In genomic region chr2:217520361-217521010, GRCh38 we compare ENCODE assay signal across 31 cellular contexts.
A peak's percentile ranks its signal among the peaks of the same experiment; 100 is the strongest.
DNase-seq lines count a peak whose midpoint lies in the region; ATAC-seq and TF ChIP-seq lines count a peak whose summit lies in the region.
"Had no signal": no experiment of that assay in that cellular context is flagged by ENCODE, and none has a peak within 500 bp of the region (broad histone marks: within the 10 kb centered on the region; RNA-seq: fewer than 3 reads in every experiment).

No MANE protein-coding gene starts in this region.

- H3K27me3 ChIP-seq in mammary epithelial cell (ENCODE audit: insufficient read depth, low read length) (no peaks in the 10 kb centered on the region), testis (no peaks in the 10 kb centered on the region)
- H3K27me3 ChIP-seq: neutrophil, Peyer's patch had no signal

- no peaks in the 10 kb centered on the region for H3K79me2 ChIP-seq in mammary epithelial cell (ENCODE audit: insufficient read depth, low read length)

- no peak overlapping the region for H3K27ac Mint-ChIP-seq in MCF 10A (ENCODE audit: low read depth, unreplicated experiment)
- H3K27ac Mint-ChIP-seq: activated T-cell treated with anti-CD3 and anti-CD28 coated beads, Interleukin-2, amount 50 U/mL, for 72 hours; brain; CD8-positive, alpha-beta T cell; memory B cell; WTC11 had no signal

- peaks cover 12% of the 10 kb centered on the region for H3K27me3 Mint-ChIP-seq in MCF 10A (ENCODE audit: insufficient read depth, unreplicated experiment)
- H3K27me3 Mint-ChIP-seq: memory B cell had no signal

- H3K27ac ChIP-seq in mammary epithelial cell (ENCODE audit: insufficient read depth, low read depth, low read length) = no peak overlapping the region
- no peak overlapping the region for H3K27ac ChIP-seq in testis
- H3K27ac ChIP-seq: epithelial cell of prostate, neutrophil, Peyer's patch, psoas muscle had no signal

- no peak overlapping the region for H3K4me2 ChIP-seq in mammary epithelial cell (ENCODE audit: insufficient read depth, low read depth, low read length)

- H3K4me3 Mint-ChIP-seq in MCF 10A (ENCODE audit: unreplicated experiment) = no peak overlapping the region
- H3K4me3 Mint-ChIP-seq: activated T-cell treated with anti-CD3 and anti-CD28 coated beads, Interleukin-2, amount 50 U/mL, for 72 hours; brain; CD8-positive, alpha-beta T cell; memory B cell; WTC11 had no signal

- H3K36me3 Mint-ChIP-seq in MCF 10A (ENCODE audit: insufficient read depth, unreplicated experiment) = no peaks in the 10 kb centered on the region
- H3K36me3 Mint-ChIP-seq: brain; CD8-positive, alpha-beta T cell; memory B cell; WTC11 had no signal

- intact Hi-C loops in MCF 10A (cut with micrococcal nuclease) = no loop called here
- intact Hi-C loops in mammary epithelial cell (cut with micrococcal nuclease) = no loop called here
- intact Hi-C loops in testis (cut with DNase I; ENCODE audit: low total_unique reads) = no loop called here

- H3K9me3 Mint-ChIP-seq in MCF 10A (ENCODE audit: unreplicated experiment) = no peaks in the 10 kb centered on the region
- H3K9me3 Mint-ChIP-seq: activated T-cell treated with anti-CD3 and anti-CD28 coated beads, Interleukin-2, amount 50 U/mL, for 72 hours; brain; CD8-positive, alpha-beta T cell; memory B cell; WTC11 had no signal

- dilution Hi-C loops in mammary epithelial cell (cut with HindIII; ENCODE audit: low sequenced_read_pairs) = loop anchor here (25.0 kb wide), 1 partner anchor 358 kb away; no protein-coding TSS in a partner anchor

- DNase-seq in MCF 10A (ENCODE audit: unreplicated experiment) (peak; percentile 5), mammary epithelial cell (no peak), RPMI7951 (ENCODE audit: low read depth) (peak; percentile 83), foreskin fibroblast (peak; percentile 16 to 66), testis (no peak), GM10248 (ENCODE audit: extremely low spot score) (no peak)
- no peak for DNase-seq in activated CD8-positive, alpha-beta memory T cell treated with anti-CD3 and anti-CD28 coated beads for 24 hours
- DNase-seq: 8988T; activated CD4-positive, alpha-beta T cell treated with anti-CD3 and anti-CD28 coated beads, Interleukin-2, amount 50 U/mL, for 1 hour; activated naive CD4-positive, alpha-beta T cell; activated T-cell treated with anti-CD3 and anti-CD28 coated beads, Interleukin-2, amount 50 U/mL, for 72 hours; AML-193; CD8-positive, alpha-beta T cell; cerebellar nuclear complex; DMS153; effector CD4-positive, alpha-beta T cell; foreskin melanocyte; GDM1; NCI-H1105; NCI-H1930; NCI-H526 treated with DMSO at 0.1 percent for 48 hours; Peyer's patch; psoas muscle; SIG-M5; stimulated activated naive CD4-positive, alpha-beta T cell had no signal

- no peak overlapping the region for H3K9ac ChIP-seq in mammary epithelial cell (ENCODE audit: insufficient read depth, low read length)

- no peak for ATAC-seq in HG03280 (IDR thresholded peaks at IDR 0.05; ENCODE audit: unreplicated experiment)
- ATAC-seq: activated T-cell treated with anti-CD3 and anti-CD28 coated beads, Interleukin-2, amount 50 U/mL, for 72 hours; CD8-positive, alpha-beta T cell; psoas muscle; WTC11 had no signal

- BruUV-seq in MCF 10A (replicated peaks; lab: Mats Ljungman, UMichigan) = no TSS peak
- BruUV-seq in mammary epithelial cell (replicated peaks; lab: Mats Ljungman, UMichigan) = no TSS peak

- no peak for TF ChIP-seq POLR2A in testis (IDR thresholded peaks at IDR 0.05)

- POLR2A ChIA-PET in MCF 10A (lab: Yijun Ruan, JAX) = no interaction called here
- POLR2A ChIA-PET in GM10248 (lab: Yijun Ruan, JAX) = no interaction called here

- H4K20me1 ChIP-seq in mammary epithelial cell (ENCODE audit: insufficient read depth, low read length) = no peaks in the 10 kb centered on the region

- no peaks in the 10 kb centered on the region for H3K9me3 ChIP-seq in mammary epithelial cell (replicated peaks; ENCODE audit: insufficient read depth, low read length)
- no peaks in the 10 kb centered on the region for H3K9me3 ChIP-seq in testis
- H3K9me3 ChIP-seq: neutrophil, Peyer's patch, psoas muscle had no signal

- H3K36me3 ChIP-seq in mammary epithelial cell (ENCODE audit: insufficient read depth, low read length) = no peaks in the 10 kb centered on the region
- no peaks in the 10 kb centered on the region for H3K36me3 ChIP-seq in testis (ENCODE audit: low read depth, missing control alignments)
- H3K36me3 ChIP-seq: neutrophil, Peyer's patch had no signal

- H3K4me1 ChIP-seq in mammary epithelial cell (ENCODE audit: insufficient read depth, low read length) (no peaks in the 10 kb centered on the region), testis (peaks cover 11% of the 10 kb centered on the region)
- H3K4me1 ChIP-seq: Peyer's patch had no signal

- TF ChIP-seq CTCF in MCF 10A (IDR thresholded peaks at IDR 0.05; ENCODE audit: unreplicated experiment) (no peak), mammary epithelial cell (conservative IDR thresholded peaks at IDR 0.05 in 1 of 2, IDR thresholded peaks at IDR 0.05 in 1 of 2; ENCODE audit: extremely low read depth in 1 of 2, insufficient read depth in 1 of 2, low read depth in 1 of 2, low read length in 2 of 2) (no peak), foreskin fibroblast (IDR thresholded peaks at IDR 0.05; ENCODE audit: low read depth, low read length) (no peak), testis (IDR thresholded peaks at IDR 0.05) (no peak), GM10248 (IDR thresholded peaks at IDR 0.05; ENCODE audit: control extremely low read depth, extremely low read depth, low read depth, missing control alignments) (no peak)

- CTCF ChIA-PET in MCF 10A (lab: Yijun Ruan, JAX) = interaction anchor here (1.8 to 3.6 kb wide), 2 partner anchors 9 to 193 kb away, joined by 7 to 11 read pairs; no protein-coding TSS in a partner anchor
- CTCF ChIA-PET in mammary epithelial cell (lab: Charles Lee; ENCODE audit: low non-redundant PET) = no interaction called here
- CTCF ChIA-PET in GM10248 (lab: Yijun Ruan, JAX) = interaction anchor here (1.2 kb wide), 1 partner anchor 11 kb away, joined by 3 read pairs; no protein-coding TSS in a partner anchor

- in situ Hi-C loops in mammary epithelial cell (cut with MboI; ENCODE audit: low sequenced_read_pairs in 2 of 2) = loop anchor here in 1 of 2 donors (25.0 kb wide), 1 partner anchor 358 kb away; no protein-coding TSS in a partner anchor

- H3K4me1 Mint-ChIP-seq in MCF 10A (ENCODE audit: insufficient read depth, unreplicated experiment) = no peaks in the 10 kb centered on the region
- H3K4me1 Mint-ChIP-seq: memory B cell, WTC11 had no signal

- H2AFZ ChIP-seq in mammary epithelial cell (ENCODE audit: low read depth, low read length) = no peak overlapping the region

- WGBS in mammary epithelial cell (ENCODE audit: low coverage, missing lambda C conversion rate) = 84% methylated on average over 4 of the region's 4 CpGs
- 84 to 88% methylated on average over 4 of the region's 4 CpGs for WGBS in testis, 2 donors

- H3K4me3 ChIP-seq in mammary epithelial cell (replicated peaks in 1 of 3; ENCODE audit: insufficient read depth in 1 of 3, low read depth in 2 of 3, low read length in 3 of 3) (no peak overlapping the region), foreskin fibroblast (ENCODE audit: low read depth in 1 of 2, low read length in 2 of 2) (no peak overlapping the region), testis (no peak overlapping the region)
- H3K4me3 ChIP-seq: Peyer's patch, psoas muscle had no signal

Comparison
In these comparisons a context has a peak if more than half of its experiments do, and no peak if none do; other contexts are left out.
1. DNase-seq: peak in MCF 10A (single experiment), RPMI7951 (single experiment) and foreskin fibroblast (2 of 2); none in mammary epithelial cell (single experiment), activated CD8-positive, alpha-beta memory T cell treated with anti-CD3 and anti-CD28 coated beads for 24 hours (single experiment), testis (single experiment) and GM10248 (single experiment).